In the genomic region with DNA sequence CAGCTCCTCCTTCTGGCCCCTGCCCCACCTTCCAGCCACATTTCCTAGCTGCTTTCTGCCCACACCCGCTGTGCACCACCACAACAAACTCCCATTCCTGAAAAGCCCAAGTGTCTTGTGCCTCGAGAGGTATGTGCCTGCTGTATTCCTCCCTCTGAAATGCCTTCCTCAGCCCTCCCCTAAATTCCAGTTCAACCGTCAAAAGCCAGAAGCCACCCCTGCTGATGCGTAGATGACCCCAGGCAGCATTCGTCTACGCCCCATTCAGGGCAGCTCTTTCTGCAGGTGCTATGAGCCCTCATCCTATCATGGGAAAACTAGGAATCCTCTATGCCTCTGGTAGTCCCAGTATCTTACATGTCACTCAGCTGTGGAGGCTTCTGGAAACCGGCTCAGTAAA, we compare ENCODE assay signal across 32 cellular contexts.
DNase-seq lines count a peak whose midpoint lies in the region; ATAC-seq, FAIRE-seq and TF ChIP-seq lines count a peak whose summit lies in the region.
"Had no signal": no experiment of that assay in that cellular context is flagged by ENCODE, and none has a peak within 500 bp of the region (broad histone marks: within the 10 kb centered on the region; RNA-seq: fewer than 3 reads in every experiment).

No MANE protein-coding gene starts in this region.

- H3K18ac ChIP-seq in H1 (ENCODE audit: extremely low read depth, low read length) = peak overlapping the region; percentile 87

- no peaks in the 10 kb centered on the region for H4K20me1 ChIP-seq in H1 (replicated peaks in 1 of 2; ENCODE audit: control insufficient read depth in 1 of 2, insufficient read depth in 2 of 2, low read length in 2 of 2)

- H3K4ac ChIP-seq in H1 (replicated peaks; ENCODE audit: insufficient read length, low read depth, low read length) = no peak overlapping the region

- peak; percentile 77 for FAIRE-seq in H1 (lab: Jason Lieb, UNC)
- FAIRE-seq: astrocyte, GM12892, kidney had no signal

- H3K79me1 ChIP-seq in H1 (ENCODE audit: low read depth, low read length) = no peaks in the 10 kb centered on the region

- H2AFZ ChIP-seq in H1 (ENCODE audit: low read length) = no peak overlapping the region

- no peak overlapping the region for H3K9ac ChIP-seq in HUES48 (ENCODE audit: low read depth, low read length)
- no peak overlapping the region for H3K9ac ChIP-seq in H1 (replicated peaks in 1 of 4; ENCODE audit: extremely low read depth in 1 of 4, low read depth in 3 of 4, low read length in 3 of 4)

- no peak overlapping the region for H3K14ac ChIP-seq in H1 (ENCODE audit: insufficient read length)

- no peak overlapping the region for H4K5ac ChIP-seq in H1 (ENCODE audit: insufficient read length, low read depth, low read length)

- H3K27me3 ChIP-seq in CD4-positive, alpha-beta memory T cell (ENCODE audit: insufficient read depth, low read length) = no peaks in the 10 kb centered on the region
- H3K27me3 ChIP-seq in HUES48 (ENCODE audit: control insufficient read depth, insufficient read depth, low read length) (no peaks in the 10 kb centered on the region), H1 (replicated peaks in 1 of 4; ENCODE audit: control insufficient read depth in 3 of 4, extremely low read depth in 1 of 4, insufficient read depth in 3 of 4, low read length in 3 of 4) (no peaks in the 10 kb centered on the region), transverse colon (no peaks in the 10 kb centered on the region)
- H3K27me3 ChIP-seq: testis, uterus had no signal

- POLR2A ChIA-PET in CD4-positive, alpha-beta memory T cell (lab: Charles Lee; ENCODE audit: partially characterized antibody) = interaction anchor here (0.9 to 6.2 kb wide), 2 partner anchors 17 to 19 kb away, joined by 4 to 78 read pairs; no protein-coding TSS in a partner anchor
- POLR2A ChIA-PET in H1 (lab: Charles Lee; ENCODE audit: partially characterized antibody) = interaction anchor here (0.8 to 3.6 kb wide), 7 partner anchors 8 to 26 kb away, joined by 3 to 24 read pairs (median 4); no protein-coding TSS in a partner anchor

- no peak overlapping the region for H2BK120ac ChIP-seq in H1 (replicated peaks; ENCODE audit: low read depth, low read length)

- H3K4me3 Mint-ChIP-seq in CD4-positive, alpha-beta memory T cell = no peak overlapping the region
- peak overlapping the region; percentile 16 for H3K4me3 Mint-ChIP-seq in nephron progenitor cell
- H3K4me3 Mint-ChIP-seq: activated CD4-positive, alpha-beta memory T cell treated with anti-CD3 and anti-CD28 coated beads for 36 hours; B cell; IgD-negative memory B cell; T-helper 2 cell treated with Interferon-gamma antibody and Interleukin-4, amounts not matched to agents 5 μg/mL and 100 μg/mL, for 36 hours had no signal

- TF ChIP-seq POLR2A in H1 (IDR thresholded peaks at IDR 0.05; ENCODE audit: control extremely low read depth in 1 of 2, low read depth in 2 of 2, low read length in 2 of 2) = no peak
- no peak for TF ChIP-seq POLR2A in transverse colon (IDR thresholded peaks at IDR 0.05)

- peak overlapping the region; percentile 89 for H2BK5ac ChIP-seq in H1 (ENCODE audit: low read depth, low read length)

- 29% methylated on average over 7 of the region's 7 CpGs; no CpG with 5 or more reads in 1 of the 2 experiments for WGBS in H1 (ENCODE audit: extremely low coverage in 1 of 2, insufficient coverage in 1 of 2, insufficient read length in 1 of 2, insufficient replicate concordance in 2 of 2, low coverage in 1 of 2, low lambda C conversion rate in 2 of 2, missing lambda C conversion rate in 1 of 2), 2 experiments
- 88 to 96% methylated on average over 5 to 7 of the region's 7 CpGs for WGBS in transverse colon (ENCODE audit: low coverage in 1 of 2), 2 donors

- no peak overlapping the region for H3K23ac ChIP-seq in H1 (ENCODE audit: insufficient read length)

- H3K4me1 ChIP-seq in CD4-positive, alpha-beta memory T cell (ENCODE audit: insufficient read depth, low read length) = peaks cover 52% of the 10 kb centered on the region
- H3K4me1 ChIP-seq in HUES48 (ENCODE audit: control insufficient read depth, insufficient read depth, low read length) = peaks cover 9% of the 10 kb centered on the region
- H3K4me1 ChIP-seq in H1 (replicated peaks in 1 of 4; ENCODE audit: control insufficient read depth in 3 of 4, insufficient read depth in 4 of 4, low read length in 3 of 4) = peaks cover 0 to 15% (median 7%) of the 10 kb centered on the region in 4 experiments; a peak in 6 of 7 replicates
- H3K4me1 ChIP-seq in transverse colon = peaks cover 0 to 10% (median 2%) of the 10 kb centered on the region in 4 donors
- H3K4me1 ChIP-seq: uterus had no signal

- H2AK5ac ChIP-seq in H1 (ENCODE audit: low read depth, low read length) = no peak overlapping the region

- H2BK12ac ChIP-seq in H1 (ENCODE audit: low read depth, low read length) = peak overlapping the region; percentile 96

- no peak overlapping the region for H3K4me3 ChIP-seq in CD4-positive, alpha-beta memory T cell (ENCODE audit: low read length in 2 of 2)
- H3K4me3 ChIP-seq in HUES48 (ENCODE audit: low read depth, low read length) (no peak overlapping the region), H1 (ENCODE audit: extremely low read depth in 1 of 4, insufficient read depth in 2 of 4, low read depth in 3 of 4, low read length in 4 of 4) (no peak overlapping the region), transverse colon (no peak overlapping the region)
- H3K4me3 ChIP-seq: testis, uterus had no signal

- H3K4me1 Mint-ChIP-seq in CD4-positive, alpha-beta memory T cell = peaks cover 35 to 68% (median 52%) of the 10 kb centered on the region in 4 donors
- H3K4me1 Mint-ChIP-seq in nephron progenitor cell = peaks cover 69% of the 10 kb centered on the region

- CTCF ChIA-PET in CD4-positive, alpha-beta memory T cell (lab: Charles Lee; ENCODE audit: partially characterized antibody) = interaction anchor here (0.7 to 1.7 kb wide), 2 partner anchors 10 to 26 kb away, joined by 3 to 6 read pairs; no protein-coding TSS in a partner anchor
- CTCF ChIA-PET in H1 (lab: Charles Lee; ENCODE audit: partially characterized antibody) = interaction anchor here (0.6 to 1.4 kb wide), 9 partner anchors 8 to 70 kb away, joined by 3 to 13 read pairs (median 3); no protein-coding TSS in a partner anchor

- H3K36me3 ChIP-seq in CD4-positive, alpha-beta memory T cell (ENCODE audit: insufficient read depth, low read length) = peaks cover 10% of the 10 kb centered on the region
- H3K36me3 ChIP-seq in HUES48 (ENCODE audit: control insufficient read depth, insufficient read depth, low read length) (no peaks in the 10 kb centered on the region), H1 (ENCODE audit: control insufficient read depth in 2 of 4, insufficient read depth in 4 of 4, low read length in 3 of 4) (no peaks in the 10 kb centered on the region), transverse colon (peaks cover 0 to 7% (median 0%) of the 10 kb centered on the region in 4 donors)
- H3K36me3 ChIP-seq: uterus had no signal

- H3K27ac ChIP-seq in CD4-positive, alpha-beta memory T cell (ENCODE audit: low read depth, low read length) = no peak overlapping the region
- H3K27ac ChIP-seq in HUES48 (ENCODE audit: low read depth, low read length) = peak overlapping the region; percentile 56
- no peak overlapping the region for H3K27ac ChIP-seq in H1 (ENCODE audit: low read depth, low read length)
- H3K27ac ChIP-seq in transverse colon = no peak overlapping the region
- H3K27ac ChIP-seq: testis, uterus had no signal

- peak overlapping the region; percentile 49 for H4K91ac ChIP-seq in H1 (replicated peaks; ENCODE audit: insufficient read length, low read length)

- H4K8ac ChIP-seq in H1 (ENCODE audit: extremely low read depth, insufficient read depth, low read length) = no peak overlapping the region

- peak overlapping the region; percentile 93 for H2BK20ac ChIP-seq in H1 (ENCODE audit: low read length)

- peak overlapping the region in 6 of 7 donors; percentile 19 to 79 (median 51) for H3K27ac Mint-ChIP-seq in CD4-positive, alpha-beta memory T cell
- peak overlapping the region; percentile 5 for H3K27ac Mint-ChIP-seq in nephron progenitor cell
- H3K27ac Mint-ChIP-seq: activated CD4-positive, alpha-beta memory T cell treated with anti-CD3 and anti-CD28 coated beads for 36 hours; activated T-helper 2 cell treated with anti-CD3 and anti-CD28 coated beads, Interferon-gamma antibody, Interleukin-2, Interleukin-4, amounts not matched to agents 10 μg/mL and 5 μg/mL and 100 μg/mL, durations not matched to agents 14 hours and 24 hours and 36 hours; B cell had no signal

- H3K79me2 ChIP-seq in H1 (ENCODE audit: control insufficient read depth in 1 of 2, insufficient read depth in 2 of 2, low read length in 2 of 2) = no peaks in the 10 kb centered on the region

- peak in 1 of 2 experiments; percentile 5; a peak in 1 of 3 replicates for TF ChIP-seq EP300 in H1 (IDR thresholded peaks at IDR 0.05; ENCODE audit: borderline replicate concordance in 1 of 2, low read depth in 2 of 2, low read length in 2 of 2)
- TF ChIP-seq EP300 in transverse colon (IDR thresholded peaks at IDR 0.05; ENCODE audit: low read depth) = no peak

- peaks cover 0 to 2% (median 0%) of the 10 kb centered on the region in 8 donors for H3K9me3 Mint-ChIP-seq in CD4-positive, alpha-beta memory T cell
- H3K9me3 Mint-ChIP-seq in nephron progenitor cell = no peaks in the 10 kb centered on the region
- H3K9me3 Mint-ChIP-seq: activated CD4-positive, alpha-beta memory T cell treated with anti-CD3 and anti-CD28 coated beads for 36 hours; activated naive CD4-positive, alpha-beta T cell treated with anti-CD3 and anti-CD28 coated beads, Interleukin-2, amount 50 U/mL, for 72 hours; activated T-helper 2 cell treated with anti-CD3 and anti-CD28 coated beads, Interferon-gamma antibody, Interleukin-2, Interleukin-4, amounts not matched to agents 10 μg/mL and 5 μg/mL and 100 μg/mL, durations not matched to agents 14 hours and 24 hours and 36 hours; IgD-negative memory B cell; T-helper 2 cell treated with Interferon-gamma antibody and Interleukin-4, amounts not matched to agents 5 μg/mL and 100 μg/mL, for 36 hours had no signal

- no peaks in the 10 kb centered on the region for H3K23me2 ChIP-seq in H1 (ENCODE audit: low read depth, low read length)

- H3K9me3 ChIP-seq in CD4-positive, alpha-beta memory T cell (ENCODE audit: control insufficient read depth in 1 of 2, low read length in 2 of 2) = no peaks in the 10 kb centered on the region
- no peaks in the 10 kb centered on the region for H3K9me3 ChIP-seq in HUES48 (ENCODE audit: control insufficient read depth, insufficient read depth, low read length)
- no peaks in the 10 kb centered on the region for H3K9me3 ChIP-seq in H1 (ENCODE audit: insufficient read depth in 2 of 2, low read depth in 1 of 2, low read length in 1 of 2)
- no peaks in the 10 kb centered on the region for H3K9me3 ChIP-seq in transverse colon
- H3K9me3 ChIP-seq: testis, uterus had no signal

- H2BK15ac ChIP-seq in H1 (ENCODE audit: low read length) = no peak overlapping the region

- no peak for DNase-seq in CD4-positive, alpha-beta memory T cell
- DNase-seq in H1 (ENCODE audit: low read depth in 1 of 2, low spot score in 2 of 2) = peak in 1 of 2 experiments; percentile 56
- DNase-seq in nephron progenitor cell = no peak
- no peak for DNase-seq in transverse colon
- no peak for DNase-seq in D341Med (ENCODE audit: low spot score)
- no peak for DNase-seq in NCI-H1105 treated with DMSO at 0.1 percent for 48 hours (lab: John Stamatoyannopoulos, UW)
- DNase-seq: ACHN; activated CD4-positive, alpha-beta memory T cell treated with anti-CD3 and anti-CD28 coated beads for 36 hours; activated CD4-positive, alpha-beta T cell treated with anti-CD3 and anti-CD28 coated beads for 1 hour; activated CD8-positive, alpha-beta memory T cell treated with anti-CD3 and anti-CD28 coated beads, Interleukin-2, amount 50 U/mL, for 48 hours; central memory CD4-positive, alpha-beta T cell; HCEC 1CT; kidney; left ventricle myocardium superior; NCI-H146; NCI-H2107; NCI-H345; Right ventricle myocardium superior; stimulated activated CD4-positive, alpha-beta T cell treated with anti-CD3 and anti-CD28 coated beads, Interleukin-15, amount 100 ng/mL, for 24 hours; stimulated activated naive CD4-positive, alpha-beta T cell; testis; uterus had no signal

- in situ Hi-C loops in transverse colon (cut with MboI; ENCODE audit: low pct_ligation_motif_present in 1 of 4, low pct_unique_long_range_greater_than_20kb in 1 of 4, low sequenced_read_pairs in 3 of 4) = no loop called here

- intact Hi-C loops in CD4-positive, alpha-beta memory T cell (cut with micrococcal nuclease) = loop anchor here (5.0 to 10.0 kb wide), 3 partner anchors 58 to 107 kb away; a partner anchor contains a TSS
- intact Hi-C loops in transverse colon (cut with DNase I; ENCODE audit: low total_unique reads) = loop anchor here (10.0 kb wide), 1 partner anchor 75 kb away; a partner anchor contains a TSS

- peaks cover 30 to 45% of the 10 kb centered on the region in 2 donors for H3K36me3 Mint-ChIP-seq in CD4-positive, alpha-beta memory T cell
- H3K36me3 Mint-ChIP-seq in nephron progenitor cell (ENCODE audit: low read depth) = peaks cover 9% of the 10 kb centered on the region

- no peak for TF ChIP-seq RAD21 in H1 (IDR thresholded peaks at IDR 0.05 in 1 of 2, conservative IDR thresholded peaks at IDR 0.05 in 1 of 2; ENCODE audit: low read depth in 2 of 2, low read length in 2 of 2)

- TF ChIP-seq CTCF in H1 (IDR thresholded peaks at IDR 0.05; ENCODE audit: control extremely low read depth in 1 of 3, insufficient read depth in 1 of 3, low read depth in 1 of 3, low read length in 3 of 3) (no peak), nephron progenitor cell (IDR thresholded peaks at IDR 0.05) (no peak), transverse colon (IDR thresholded peaks at IDR 0.05) (no peak)

- ATAC-seq in HG03469 (IDR thresholded peaks at IDR 0.05; ENCODE audit: unreplicated experiment) = no peak
- ATAC-seq: activated naive CD4-positive, alpha-beta T cell treated with anti-CD3 and anti-CD28 coated beads, Interleukin-2, amount 50 U/mL, for 72 hours; esophagus mucosa; left ventricle myocardium superior had no signal

- peak overlapping the region; percentile 5 to 34; a peak in 2 of 4 replicates for H3K4me2 ChIP-seq in H1 (ENCODE audit: insufficient read depth in 1 of 2, low read depth in 2 of 2, low read length in 2 of 2)

- H3K27me3 Mint-ChIP-seq in CD4-positive, alpha-beta memory T cell = no peaks in the 10 kb centered on the region
- peaks cover 4% of the 10 kb centered on the region for H3K27me3 Mint-ChIP-seq in nephron progenitor cell (ENCODE audit: low read depth, poor library complexity)
- H3K27me3 Mint-ChIP-seq: activated CD4-positive, alpha-beta memory T cell treated with anti-CD3 and anti-CD28 coated beads for 36 hours; B cell; IgD-negative memory B cell had no signal

- no peak overlapping the region for H3K56ac ChIP-seq in H1 (replicated peaks; ENCODE audit: insufficient read length, low read depth, low read length)
